Comparison of ENCODE assay signal across 24 cellular contexts in genomic region chr11:104690243-104690642, GRCh38.
"Had no signal": no experiment of that assay in that cellular context is flagged by ENCODE, and none has a peak within 500 bp of the region (broad histone marks: within the 10 kb centered on the region; RNA-seq: fewer than 3 reads in every experiment).

No MANE protein-coding gene starts in this region.

- ATAC-seq: left ventricle myocardium superior; lower lobe of right lung; naive thymus-derived CD8-positive, alpha-beta T cell; right cardiac atrium; stimulated activated naive B cell treated with anti-CD40 and anti-IgM and Interleukin-4, amounts not matched to agents 10 μg/mL and 1 μg/mL and 100 μg/mL, for 72 hours had no signal

- H3K4me1 ChIP-seq: esophagus squamous epithelium, prostate gland, tibial nerve, upper lobe of left lung had no signal

- DNase-seq: dermis blood vessel endothelial cell; effector memory CD4-positive, alpha-beta T cell; erythroblast; esophagus squamous epithelium; hypothalamus; immature natural killer cell; islet precursor cell; left ventricle myocardium superior; lower lobe of right lung; naive thymus-derived CD8-positive, alpha-beta T cell; nephron progenitor cell; nucleus accumbens; right cardiac atrium; spleen; stimulated activated CD4-positive, alpha-beta T cell treated with anti-CD3 and anti-CD28 coated beads, Interleukin-15, amount 100 ng/mL, for 24 hours; stimulated activated CD4-positive, alpha-beta T cell treated with anti-CD3 and anti-CD28 coated beads, Interleukin-2, amount 100 ng/mL, for 48 hours; stimulated activated naive B cell treated with anti-CD40 and anti-IgM and Interleukin-4, amounts not matched to agents 10 μg/mL and 1 μg/mL and 100 μg/mL, for 72 hours; upper lobe of left lung had no signal

- H3K36me3 ChIP-seq: esophagus squamous epithelium, lower lobe of right lung, prostate gland, spleen, thoracic aorta, tibial nerve, upper lobe of left lung had no signal

- H3K9me3 Mint-ChIP-seq: immature natural killer cell had no signal

- H3K36me3 Mint-ChIP-seq: stimulated activated naive B cell treated with anti-CD40 and anti-IgM and Interleukin-4, amounts not matched to agents 10 μg/mL and 1 μg/mL and 100 μg/mL, for 72 hours had no signal

- H3K4me1 Mint-ChIP-seq: stimulated activated naive B cell treated with anti-CD40 and anti-IgM and Interleukin-4, amounts not matched to agents 10 μg/mL and 1 μg/mL and 100 μg/mL, for 72 hours had no signal

- H3K4me3 ChIP-seq: coronary artery, esophagus squamous epithelium, lower lobe of right lung, prostate gland, skin epidermis, spleen, thoracic aorta, tibial nerve, upper lobe of left lung had no signal

- H3K27ac Mint-ChIP-seq: immature natural killer cell; naive thymus-derived CD8-positive, alpha-beta T cell; nephron progenitor cell; stimulated activated naive B cell treated with anti-CD40 and anti-IgM and Interleukin-4, amounts not matched to agents 10 μg/mL and 1 μg/mL and 100 μg/mL, for 72 hours; stimulated activated naive CD8-positive, alpha-beta T cell treated with anti-CD3 and anti-CD28 coated beads, Interleukin-15, Interleukin-2, amounts not matched to agents 100 ng/mL and 50 ng/mL, for 24 hours had no signal

- H3K27ac ChIP-seq: coronary artery, esophagus squamous epithelium, lower lobe of right lung, prostate gland, skin epidermis, spleen, thoracic aorta, tibial nerve, upper lobe of left lung had no signal

- H3K27me3 ChIP-seq: esophagus squamous epithelium, spleen, tibial nerve, upper lobe of left lung had no signal

- H3K4me3 Mint-ChIP-seq: immature natural killer cell; naive thymus-derived CD8-positive, alpha-beta T cell; nephron progenitor cell; stimulated activated naive B cell treated with anti-CD40 and anti-IgM and Interleukin-4, amounts not matched to agents 10 μg/mL and 1 μg/mL and 100 μg/mL, for 72 hours; stimulated activated naive CD8-positive, alpha-beta T cell treated with anti-CD3 and anti-CD28 coated beads, Interleukin-15, Interleukin-2, amounts not matched to agents 100 ng/mL and 50 ng/mL, for 24 hours had no signal

- H3K27me3 Mint-ChIP-seq: naive thymus-derived CD8-positive, alpha-beta T cell; stimulated activated naive B cell treated with anti-CD40 and anti-IgM and Interleukin-4, amounts not matched to agents 10 μg/mL and 1 μg/mL and 100 μg/mL, for 72 hours; stimulated activated naive CD8-positive, alpha-beta T cell treated with anti-CD3 and anti-CD28 coated beads, Interleukin-15, Interleukin-2, amounts not matched to agents 100 ng/mL and 50 ng/mL, for 24 hours had no signal
